In genomic region chr12:71938728-71939385, GRCh38 we compare ENCODE assay signal across 8 cellular contexts. TPM values are rescaled to one million over a fixed set of nuclear protein-coding genes. Genes with fewer than 3 reads are reported as not detected.
DNase-seq lines count a peak whose midpoint lies in the region; ATAC-seq and TF ChIP-seq lines count a peak whose summit lies in the region.

TPH2 (plus strand) TSS chr12:71938845; CDS start chr12:71938987, 142 bp downstream.

- H3F3A ChIP-seq in GM23248 (ENCODE audit: insufficient read depth): no peaks in the 10 kb centered on the region

- H3K36me3 ChIP-seq in DND-41 (ENCODE audit: insufficient read depth, low read length) (no peaks in the 10 kb centered on the region), GM23248 (ENCODE audit: low read depth) (no peaks in the 10 kb centered on the region), MG63 (no peaks in the 10 kb centered on the region)

- H3K9me3 ChIP-seq in DND-41 (ENCODE audit: insufficient read depth, low read length, severe bottlenecking): no peaks in the 10 kb centered on the region
- H3K9me3 ChIP-seq in GM23248 (ENCODE audit: low read depth): no peaks in the 10 kb centered on the region
- H3K9me3 ChIP-seq in MG63: no peaks in the 10 kb centered on the region

- H3K27ac ChIP-seq in DND-41 (ENCODE audit: low read length): no peak within 1 kb of the TSS
- no peak within 1 kb of the TSS for H3K27ac ChIP-seq in GM23248
- no peak within 1 kb of the TSS for H3K27ac ChIP-seq in substantia nigra (ENCODE audit: low read depth, low read length, poor library complexity, severe bottlenecking)

- no peaks in the 10 kb centered on the region for H3K4me1 ChIP-seq in DND-41 (ENCODE audit: insufficient read depth, low read length)
- no peaks in the 10 kb centered on the region; the same call in 1 of the 2 replicates for H3K4me1 ChIP-seq in GM23248 (ENCODE audit: insufficient read depth)

- in situ Hi-C loops in GM23248 (cut with MboI): no loop called here

- peak; percentile 99 for ATAC-seq in DND-41 (ENCODE audit: insufficient read depth, low read depth)

- H3K79me2 ChIP-seq in DND-41 (ENCODE audit: insufficient read depth, low read length) (no peaks in the 10 kb centered on the region), GM23248 (ENCODE audit: insufficient read depth) (no peaks in the 10 kb centered on the region)

- peak; percentile 84 for DNase-seq in DND-41
- DNase-seq in GM23248: peak; percentile 67
- DNase-seq in MG63: peak; percentile 54
- peak in 4 of 5 experiments; percentile 9 to 65 (median 14) for DNase-seq in T-helper 2 cell
- no peak for DNase-seq in chondrocyte (ENCODE audit: low spot score)
- peak; percentile 79 to 85 for DNase-seq in lung microvascular endothelial cell (ENCODE audit: low read depth in 2 of 2)
- DNase-seq in substantia nigra (lab: John Stamatoyannopoulos, UW): peak in 34 of 49 donors; percentile 1 to 49 (median 20)
- no peak for DNase-seq in mesenteric fat pad (ENCODE audit: low spot score)

- H3K4me2 ChIP-seq in DND-41 (ENCODE audit: insufficient read depth, low read length) (no peak within 1 kb of the TSS), GM23248 (ENCODE audit: unreplicated experiment) (peak within 1 kb of the TSS; percentile 1)

- peaks cover 6% of the 10 kb centered on the region for H3K4me1 Mint-ChIP-seq in chondrocyte (ENCODE audit: low read depth)

- H3K27ac Mint-ChIP-seq in chondrocyte (ENCODE audit: unreplicated experiment): no peak within 1 kb of the TSS

- H2AFZ ChIP-seq in DND-41 (ENCODE audit: low read depth, low read length) (no peak within 1 kb of the TSS), GM23248 (no peak within 1 kb of the TSS)

- peaks cover 61% of the 10 kb centered on the region for H3K27me3 Mint-ChIP-seq in chondrocyte (ENCODE audit: low read depth)

- no peaks in the 10 kb centered on the region for H3K36me3 Mint-ChIP-seq in chondrocyte (ENCODE audit: low read depth)

- H3K9ac ChIP-seq in DND-41 (ENCODE audit: low read depth, low read length): no peak within 1 kb of the TSS
- no peak within 1 kb of the TSS for H3K9ac ChIP-seq in GM23248

- no peaks in the 10 kb centered on the region for H3K27me3 ChIP-seq in DND-41 (ENCODE audit: insufficient read depth, low read length, poor library complexity)
- peaks cover 17% of the 10 kb centered on the region; the same call in 1 of the 2 replicates for H3K27me3 ChIP-seq in GM23248 (replicated peaks; ENCODE audit: insufficient read depth)
- no peaks in the 10 kb centered on the region for H3K27me3 ChIP-seq in MG63

- no peaks in the 10 kb centered on the region for H4K20me1 ChIP-seq in DND-41 (ENCODE audit: insufficient read depth, low read length)
- H4K20me1 ChIP-seq in GM23248 (ENCODE audit: insufficient read depth): no peaks in the 10 kb centered on the region

- peaks cover 3% of the 10 kb centered on the region for H3K9me3 Mint-ChIP-seq in chondrocyte (ENCODE audit: low read depth)

- no peak within 1 kb of the TSS for H3K4me3 ChIP-seq in DND-41 (ENCODE audit: low read depth in 1 of 2, low read length in 2 of 2)
- no peak within 1 kb of the TSS for H3K4me3 ChIP-seq in GM23248
- no peak within 1 kb of the TSS for H3K4me3 ChIP-seq in MG63

- H3K4me3 Mint-ChIP-seq in chondrocyte (ENCODE audit: unreplicated experiment): no peak within 1 kb of the TSS

- 15 to 16% methylated on average over 16 of the region's 16 CpGs for WGBS in GM23248 (ENCODE audit: low coverage in 1 of 2, low lambda C conversion rate in 2 of 2, missing lambda C conversion rate in 2 of 2), 2 experiments

- TF ChIP-seq CTCF in DND-41 (IDR thresholded peaks at IDR 0.05; ENCODE audit: borderline replicate concordance, extremely low read depth, low read length, poor library complexity, severe bottlenecking) (peak; percentile 83), chondrocyte (IDR thresholded peaks at IDR 0.05) (peak; percentile 80)

- no peaks in the 10 kb centered on the region for H3K9me2 ChIP-seq in GM23248 (ENCODE audit: insufficient read depth)

RNA-seq across cellular contexts. Expression of gene TPH2, which starts in this region (rescaled TPM):
- total RNA-seq in GM23248 (2014; rRNA removed; shearing (Covaris generic)): not detected in 2 replicates
- polyA plus RNA-seq in GM23248 (2016; fragmentation: Nextera tagmentation; extraction: Ambion mirVana): not detected in 2 replicates
- total RNA-seq in MG63 (2014; rRNA removed; shearing (Covaris generic); ENCODE audit: low replicate concordance): not detected in 2 replicates
- not detected in 3 replicates for total RNA-seq in chondrocyte
- total RNA-seq in lung microvascular endothelial cell: not detected in 2 replicates
- total RNA-seq in mesenteric fat pad: not detected

Comparison
In these comparisons a context has a peak if more than half of its experiments do, and no peak if none do; other contexts are left out.
1. Peak in DNase-seq and H3K4me2 ChIP-seq in GM23248; RNA of the gene not detected or under 1 TPM.
2. Peak in DNase-seq in MG63; RNA of the gene not detected or under 1 TPM.
3. Peak in DNase-seq in lung microvascular endothelial cell; RNA of the gene not detected or under 1 TPM.
4. DNase-seq: peak in DND-41 (single experiment), T-helper 2 cell (4 of 5) and substantia nigra (34 of 49); none in chondrocyte (single experiment) and mesenteric fat pad (single experiment).